8 cellular contexts compared by ENCODE assay signal in the genomic region with DNA sequence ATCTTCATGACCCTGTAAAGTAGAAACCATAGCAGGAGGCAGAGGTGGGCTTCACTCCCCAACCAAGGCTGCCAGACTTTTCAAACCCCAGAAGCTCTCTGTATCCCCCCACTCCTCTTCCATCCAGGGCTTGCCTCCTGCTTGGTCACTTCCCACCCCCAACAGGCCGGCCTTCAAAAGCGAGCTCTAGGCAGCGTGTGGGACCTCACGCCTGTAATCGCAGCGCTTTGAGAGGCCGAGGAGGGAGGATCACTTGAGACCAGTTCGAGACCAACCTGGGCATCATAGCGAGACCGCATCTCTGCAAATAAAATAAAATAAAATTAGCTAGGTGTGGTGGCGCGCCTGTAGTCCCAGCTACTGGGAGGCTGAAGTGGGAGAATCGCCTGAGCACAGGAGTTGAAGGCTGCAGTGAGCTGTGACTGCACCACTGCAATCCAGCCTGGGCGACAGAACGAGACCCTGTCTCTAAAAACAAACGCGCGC. TPM values are rescaled to one million over a fixed set of nuclear protein-coding genes. Genes with fewer than 3 reads are reported as not detected.
DNase-seq lines count a peak whose midpoint lies in the region; ATAC-seq and TF ChIP-seq lines count a peak whose summit lies in the region.

No MANE protein-coding gene starts in this region.

- DNase-seq in SHP77 (lab: John Stamatoyannopoulos, UW), result peak; percentile 8 to 26
- DNase-seq in SHP77 treated with DMSO at 0.1 percent for 48 hours (lab: John Stamatoyannopoulos, UW), result no peak
- DNase-seq in activated naive CD4-positive, alpha-beta T cell treated with anti-CD3 and anti-CD28 coated beads, Interleukin-2, amount 50 U/mL, for 72 hours (ENCODE audit: low spot score in 2 of 2), result no peak
- DNase-seq in substantia nigra (lab: John Stamatoyannopoulos, UW), result peak in 1 of 49 donors; percentile 34
- no peak for DNase-seq in G401 (ENCODE audit: low spot score)
- DNase-seq in GM13976 (ENCODE audit: low spot score), result no peak
- no peak for DNase-seq in DMS153 treated with DMSO at 0.1 percent for 48 hours (lab: John Stamatoyannopoulos, UW; ENCODE audit: unreplicated experiment)

- TF ChIP-seq CTCF in GM13976 (IDR thresholded peaks at IDR 0.05; ENCODE audit: borderline replicate concordance, control extremely low read depth, extremely low read depth, insufficient read depth, missing control alignments), result no peak

- peak overlapping the region; percentile 90 to 96 for H3K27ac Mint-ChIP-seq in activated naive CD4-positive, alpha-beta T cell treated with anti-CD3 and anti-CD28 coated beads, Interleukin-2, amount 50 U/mL, for 72 hours

- H3K36me3 Mint-ChIP-seq in activated naive CD4-positive, alpha-beta T cell treated with anti-CD3 and anti-CD28 coated beads, Interleukin-2, amount 50 U/mL, for 72 hours, result peaks cover 0 to 7% of the 10 kb centered on the region in 2 donors

- no peaks in the 10 kb centered on the region for H3K9me3 Mint-ChIP-seq in activated naive CD4-positive, alpha-beta T cell treated with anti-CD3 and anti-CD28 coated beads, Interleukin-2, amount 50 U/mL, for 72 hours

- H3K27ac ChIP-seq in layer of hippocampus (ENCODE audit: low read depth, low read length) (peak overlapping the region; percentile 85), substantia nigra (ENCODE audit: low read depth, low read length, poor library complexity, severe bottlenecking) (peak overlapping the region; percentile 91)

- no peak for ATAC-seq in activated naive CD4-positive, alpha-beta T cell treated with anti-CD3 and anti-CD28 coated beads, Interleukin-2, amount 50 U/mL, for 72 hours

- in situ Hi-C loops in G401 (cut with HindIII; ENCODE audit: low sequenced_read_pairs) (no loop called here), GM13976 (cut with MboI; ENCODE audit: low sequenced_read_pairs, unreplicated experiment) (no loop called here)

- H3K27me3 ChIP-seq in layer of hippocampus (ENCODE audit: control insufficient read depth, insufficient read depth, low read length), result no peaks in the 10 kb centered on the region

RNA-seq across cellular contexts. Expression of gene POR, which starts 0.7 kb away (rescaled TPM):
- 10 to 100 TPM; 22.7 to 40.9 TPM for total RNA-seq in activated naive CD4-positive, alpha-beta T cell treated with anti-CD3 and anti-CD28 coated beads, Interleukin-2, amount 50 U/mL, for 72 hours
- 44.1 and 73.3 TPM in 2 replicates for total RNA-seq in G401 (2014; rRNA removed; shearing (Covaris generic))

RNA-seq across cellular contexts. Expression of gene RHBDD2, which starts 35.4 kb away (rescaled TPM):
- 10 to 100 TPM; 14.5 to 26.3 TPM for total RNA-seq in activated naive CD4-positive, alpha-beta T cell treated with anti-CD3 and anti-CD28 coated beads, Interleukin-2, amount 50 U/mL, for 72 hours
- 27.0 and 28.3 TPM in 2 replicates for total RNA-seq in G401 (2014; rRNA removed; shearing (Covaris generic))

Comparison
In these comparisons a context has a peak if more than half of its experiments do, and no peak if none do; other contexts are left out.
1. DNase-seq: peak in SHP77 (2 of 2); none in SHP77 treated with DMSO at 0.1 percent for 48 hours (single experiment), activated naive CD4-positive, alpha-beta T cell treated with anti-CD3 and anti-CD28 coated beads, Interleukin-2, amount 50 U/mL, for 72 hours (0 of 2), G401 (single experiment), GM13976 (single experiment) and DMS153 treated with DMSO at 0.1 percent for 48 hours (single experiment).